Comparison of ENCODE assay signal across 18 cellular contexts in genomic region chr6:98828210-98828798, GRCh38. TPM values are rescaled to one million over a fixed set of nuclear protein-coding genes. Genes with fewer than 3 reads are reported as not detected.
DNase-seq lines count a peak whose midpoint lies in the region; ATAC-seq, FAIRE-seq and TF ChIP-seq lines count a peak whose summit lies in the region.
"Had no signal": no experiment of that assay in that cellular context is flagged by ENCODE, and none has a peak within 500 bp of the region (broad histone marks: within the 10 kb centered on the region; RNA-seq: fewer than 3 reads in every experiment).

No MANE protein-coding gene starts in this region.

- WGBS in body of pancreas, 2 donors = 7% methylated on average over 12 of the region's 12 CpGs

- H3K27ac Mint-ChIP-seq in activated T-cell treated with anti-CD3 and anti-CD28 coated beads, Interleukin-2, amount 50 U/mL, for 72 hours = peak overlapping the region; percentile 5
- H3K27ac Mint-ChIP-seq: activated T-helper 2 cell treated with anti-CD3 and anti-CD28 coated beads, Interferon-gamma antibody, Interleukin-2, Interleukin-4, amounts not matched to agents 10 μg/mL and 5 μg/mL and 100 μg/mL, durations not matched to agents 14 hours and 24 hours and 36 hours; CD8-positive, alpha-beta T cell; progenitor cell of endocrine pancreas; stimulated activated naive CD8-positive, alpha-beta T cell treated with anti-CD3 and anti-CD28 coated beads, Interleukin-15, Interleukin-2, amounts not matched to agents 100 ng/mL and 50 ng/mL, for 24 hours had no signal

- ATAC-seq in activated T-cell treated with anti-CD3 and anti-CD28 coated beads, Interleukin-2, amount 50 U/mL, for 72 hours (replicated peaks in 1 of 2) = no peak
- ATAC-seq in body of pancreas (no peak), GM21526 (IDR thresholded peaks at IDR 0.05; ENCODE audit: low FRiP score, unreplicated experiment) (no peak)
- ATAC-seq: CD8-positive, alpha-beta T cell; left cardiac atrium had no signal

- H3K27me3 Mint-ChIP-seq in activated T-cell treated with anti-CD3 and anti-CD28 coated beads, Interleukin-2, amount 50 U/mL, for 72 hours (ENCODE audit: low read depth) = peaks cover 93% of the 10 kb centered on the region

- H3K4me1 ChIP-seq in body of pancreas = peaks cover 34% of the 10 kb centered on the region

- peaks cover 0 to 2% of the 10 kb centered on the region in 2 donors for H3K9me3 Mint-ChIP-seq in activated T-cell treated with anti-CD3 and anti-CD28 coated beads, Interleukin-2, amount 50 U/mL, for 72 hours
- H3K9me3 Mint-ChIP-seq: activated T-helper 2 cell treated with anti-CD3 and anti-CD28 coated beads, Interferon-gamma antibody, Interleukin-2, Interleukin-4, amounts not matched to agents 10 μg/mL and 5 μg/mL and 100 μg/mL, durations not matched to agents 14 hours and 24 hours and 36 hours; CD8-positive, alpha-beta T cell; stimulated activated naive CD8-positive, alpha-beta T cell treated with anti-CD3 and anti-CD28 coated beads, Interleukin-15, Interleukin-2, amounts not matched to agents 100 ng/mL and 50 ng/mL, for 24 hours had no signal

- peaks cover 3 to 6% of the 10 kb centered on the region in 2 donors for H3K36me3 Mint-ChIP-seq in activated T-cell treated with anti-CD3 and anti-CD28 coated beads, Interleukin-2, amount 50 U/mL, for 72 hours (ENCODE audit: insufficient read depth in 2 of 2)
- H3K36me3 Mint-ChIP-seq: CD8-positive, alpha-beta T cell had no signal

- no peak for TF ChIP-seq CTCF in body of pancreas (IDR thresholded peaks at IDR 0.05)

- H3K9me3 ChIP-seq in body of pancreas = no peaks in the 10 kb centered on the region
- H3K9me3 ChIP-seq: vagina had no signal

- H3K27me3 ChIP-seq in layer of hippocampus (ENCODE audit: control insufficient read depth, insufficient read depth, low read length) = peaks cover 16% of the 10 kb centered on the region
- peaks cover 0 to 65% of the 10 kb centered on the region in 2 donors for H3K27me3 ChIP-seq in body of pancreas

- no peak for DNase-seq in activated T-cell treated with anti-CD3 and anti-CD28 coated beads, Interleukin-2, amount 50 U/mL, for 72 hours
- DNase-seq in activated T-cell treated with anti-CD3 and anti-CD28 coated beads for 4 hours (no peak), SW 1271 (lab: John Stamatoyannopoulos, UW) (no peak), frontal cortex (ENCODE audit: low spot score in 2 of 2) (no peak), body of pancreas (no peak)
- DNase-seq: amniotic stem cell; CD8-positive, alpha-beta T cell; left cardiac atrium; stimulated activated CD4-positive, alpha-beta T cell treated with anti-CD3 and anti-CD28 coated beads, Interleukin-12 subunit alpha, Interleukin-12 subunit beta, amount 100 ng/mL, for 4 hours had no signal

- TF ChIP-seq POLR2A in body of pancreas (IDR thresholded peaks at IDR 0.05) = no peak

- H3K36me3 ChIP-seq in body of pancreas (replicated peaks in 1 of 2; ENCODE audit: insufficient read depth in 1 of 2, low read depth in 2 of 2) = no peaks in the 10 kb centered on the region
- H3K36me3 ChIP-seq: vagina had no signal

- H3K4me1 Mint-ChIP-seq in activated T-cell treated with anti-CD3 and anti-CD28 coated beads, Interleukin-2, amount 50 U/mL, for 72 hours (ENCODE audit: low read depth) = peaks cover 64% of the 10 kb centered on the region

- peak overlapping the region; percentile 3 to 54 for H3K4me3 Mint-ChIP-seq in activated T-cell treated with anti-CD3 and anti-CD28 coated beads, Interleukin-2, amount 50 U/mL, for 72 hours
- H3K4me3 Mint-ChIP-seq: CD8-positive, alpha-beta T cell; stimulated activated naive CD8-positive, alpha-beta T cell treated with anti-CD3 and anti-CD28 coated beads, Interleukin-15, Interleukin-2, amounts not matched to agents 100 ng/mL and 50 ng/mL, for 24 hours had no signal

- no peak for FAIRE-seq in frontal cortex (lab: Jason Lieb, UNC)
- FAIRE-seq: H54 had no signal

- intact Hi-C loops in body of pancreas (cut with DNase I) = no loop called here

- H3K27ac ChIP-seq in angular gyrus (ENCODE audit: low read depth, low read length) (peak overlapping the region; percentile 59), layer of hippocampus (ENCODE audit: low read depth, low read length) (peak overlapping the region; percentile 57), body of pancreas (no peak overlapping the region)
- H3K27ac ChIP-seq: coronary artery, vagina had no signal

- H3K4me3 ChIP-seq in body of pancreas = no peak overlapping the region
- H3K4me3 ChIP-seq: vagina had no signal

RNA-seq across cellular contexts. Expression of gene POU3F2, which starts 6.1 kb away (rescaled TPM):
- total RNA-seq in activated T-cell treated with anti-CD3 and anti-CD28 coated beads, Interleukin-2, amount 50 U/mL, for 72 hours = not detected
- total RNA-seq in frontal cortex = 142 TPM
- total RNA-seq in body of pancreas = not detected
- total RNA-seq: activated T-helper 2 cell treated with anti-CD3 and anti-CD28 coated beads, Interferon-gamma antibody, Interleukin-2, Interleukin-4, amounts not matched to agents 10 μg/mL and 5 μg/mL and 100 μg/mL, durations not matched to agents 14 hours and 24 hours and 36 hours; CD8-positive, alpha-beta T cell; vagina had no signal

Comparison
In these comparisons a context has a peak if more than half of its experiments do, and no peak if none do; other contexts are left out.
1. H3K27ac ChIP-seq: peak in angular gyrus (single experiment) and layer of hippocampus (single experiment); none in body of pancreas (0 of 4).
2. RNA of gene POU3F2, which starts 6.1 kb away (total RNA-seq): 142 TPM in frontal cortex (single experiment); not detected in activated T-cell treated with anti-CD3 and anti-CD28 coated beads, Interleukin-2, amount 50 U/mL, for 72 hours and not detected in body of pancreas; every median in the first group is over 100 times any median in the second.